Comparison of ENCODE assay signal across 19 cellular contexts in genomic region chr2:180647206-180647605, GRCh38.
DNase-seq lines count a peak whose midpoint lies in the region; ATAC-seq and TF ChIP-seq lines count a peak whose summit lies in the region.
"Had no signal": no experiment of that assay in that cellular context is flagged by ENCODE, and none has a peak within 500 bp of the region (broad histone marks: within the 10 kb centered on the region; RNA-seq: fewer than 3 reads in every experiment).

No MANE protein-coding gene starts in this region.

- intact Hi-C loops in Right ventricle myocardium inferior (cut with DNase I), result no loop called here
- intact Hi-C loops in left ventricle myocardium inferior (cut with micrococcal nuclease), result no loop called here
- intact Hi-C loops in aorta (cut with DNase I), result no loop called here

- H3K27me3 ChIP-seq in left ventricle myocardium inferior (ENCODE audit: low read depth) (no peaks in the 10 kb centered on the region), aorta (ENCODE audit: control insufficient read depth in 1 of 2, insufficient read depth in 2 of 2, low read length in 1 of 2) (peaks cover 0 to 3% of the 10 kb centered on the region in 2 donors)
- H3K27me3 ChIP-seq: BE2C had no signal

- H3K4me1 Mint-ChIP-seq in activated T-helper 17 cell treated with anti-CD3 and anti-CD28 coated beads, Interleukin-2, amount 50 U/mL, for 72 hours, result no peaks in the 10 kb centered on the region
- H3K4me1 Mint-ChIP-seq in activated naive CD8-positive, alpha-beta T cell treated with anti-CD3 and anti-CD28 coated beads for 36 hours, result no peaks in the 10 kb centered on the region
- H3K4me1 Mint-ChIP-seq: CD4-positive, CD25-positive, alpha-beta regulatory T cell had no signal

- no peak overlapping the region for H3K27ac Mint-ChIP-seq in activated T-helper 17 cell treated with anti-CD3 and anti-CD28 coated beads, Interleukin-2, amount 50 U/mL, for 72 hours
- H3K27ac Mint-ChIP-seq in activated naive CD8-positive, alpha-beta T cell treated with anti-CD3 and anti-CD28 coated beads for 36 hours, result no peak overlapping the region
- H3K27ac Mint-ChIP-seq: CD4-positive, CD25-positive, alpha-beta regulatory T cell had no signal

- H3K27ac ChIP-seq in left ventricle myocardium inferior (replicated peaks) (no peak overlapping the region), aorta (ENCODE audit: low read depth in 1 of 2, low read length in 2 of 2) (no peak overlapping the region)
- H3K27ac ChIP-seq: 22Rv1 had no signal

- no peak overlapping the region for H3K4me3 ChIP-seq in left ventricle myocardium inferior
- H3K4me3 ChIP-seq in choroid plexus epithelial cell (ENCODE audit: low read depth, low read length), result no peak overlapping the region
- H3K4me3 ChIP-seq in aorta (ENCODE audit: low read length in 2 of 2), result no peak overlapping the region
- H3K4me3 ChIP-seq: GM12878 had no signal

- peaks cover 3% of the 10 kb centered on the region for H3K27me3 Mint-ChIP-seq in activated T-helper 17 cell treated with anti-CD3 and anti-CD28 coated beads, Interleukin-2, amount 50 U/mL, for 72 hours
- no peaks in the 10 kb centered on the region for H3K27me3 Mint-ChIP-seq in activated naive CD8-positive, alpha-beta T cell treated with anti-CD3 and anti-CD28 coated beads for 36 hours
- H3K27me3 Mint-ChIP-seq: CD4-positive, CD25-positive, alpha-beta regulatory T cell had no signal

- H3K4me3 Mint-ChIP-seq in activated T-helper 17 cell treated with anti-CD3 and anti-CD28 coated beads, Interleukin-2, amount 50 U/mL, for 72 hours, result no peak overlapping the region
- no peak overlapping the region for H3K4me3 Mint-ChIP-seq in activated naive CD8-positive, alpha-beta T cell treated with anti-CD3 and anti-CD28 coated beads for 36 hours
- H3K4me3 Mint-ChIP-seq: CD4-positive, CD25-positive, alpha-beta regulatory T cell had no signal

- H3K9me3 Mint-ChIP-seq in activated T-helper 17 cell treated with anti-CD3 and anti-CD28 coated beads, Interleukin-2, amount 50 U/mL, for 72 hours, result no peaks in the 10 kb centered on the region
- no peaks in the 10 kb centered on the region for H3K9me3 Mint-ChIP-seq in activated naive CD8-positive, alpha-beta T cell treated with anti-CD3 and anti-CD28 coated beads for 36 hours

- no peak for TF ChIP-seq CTCF in left ventricle myocardium inferior (IDR thresholded peaks at IDR 0.05; ENCODE audit: borderline replicate concordance)
- no peak for TF ChIP-seq CTCF in choroid plexus epithelial cell (conservative IDR thresholded peaks at IDR 0.05; ENCODE audit: low read depth, low read length)

- H3K4me1 ChIP-seq in left ventricle myocardium inferior (no peaks in the 10 kb centered on the region), aorta (ENCODE audit: control insufficient read depth in 1 of 2, insufficient read depth in 2 of 2, low read length in 2 of 2) (no peaks in the 10 kb centered on the region)
- H3K4me1 ChIP-seq: BE2C had no signal

- H3K9me3 ChIP-seq in left ventricle myocardium inferior (replicated peaks), result peaks cover 9% of the 10 kb centered on the region
- no peaks in the 10 kb centered on the region for H3K9me3 ChIP-seq in aorta (ENCODE audit: control insufficient read depth, low read length)
- H3K9me3 ChIP-seq: BE2C had no signal

- H3K36me3 ChIP-seq in left ventricle myocardium inferior, result no peaks in the 10 kb centered on the region
- H3K36me3 ChIP-seq in aorta (ENCODE audit: control insufficient read depth in 1 of 2, insufficient read depth in 2 of 2, low read length in 1 of 2), result no peaks in the 10 kb centered on the region
- H3K36me3 ChIP-seq: BE2C had no signal

- ATAC-seq in Right ventricle myocardium inferior (peak; percentile 59), aorta (ENCODE audit: low FRiP score) (peak; percentile 57)
- no peak for ATAC-seq in activated T-helper 17 cell treated with anti-CD3 and anti-CD28 coated beads, Interleukin-2, amount 50 U/mL, for 72 hours (replicated peaks)
- ATAC-seq: GM12878 had no signal

- no peaks in the 10 kb centered on the region for H3K36me3 Mint-ChIP-seq in activated T-helper 17 cell treated with anti-CD3 and anti-CD28 coated beads, Interleukin-2, amount 50 U/mL, for 72 hours (ENCODE audit: low read depth)
- no peaks in the 10 kb centered on the region for H3K36me3 Mint-ChIP-seq in activated naive CD8-positive, alpha-beta T cell treated with anti-CD3 and anti-CD28 coated beads for 36 hours
- H3K36me3 Mint-ChIP-seq: CD4-positive, CD25-positive, alpha-beta regulatory T cell had no signal

- no peak for DNase-seq in Right ventricle myocardium inferior (ENCODE audit: missing footprints)
- no peak for DNase-seq in left ventricle myocardium inferior
- peak; percentile 20 for DNase-seq in choroid plexus epithelial cell (ENCODE audit: low read depth)
- peak; percentile 35 for DNase-seq in inferior parietal cortex (ENCODE audit: extremely low spot score)
- no peak for DNase-seq in aorta
- no peak for DNase-seq in NCI-H345 (lab: John Stamatoyannopoulos, UW)
- DNase-seq in activated naive CD8-positive, alpha-beta T cell treated with anti-CD3 and anti-CD28 coated beads for 36 hours, result no peak
- DNase-seq: BE2C; CD4-positive, CD25-positive, alpha-beta regulatory T cell; COR-L47; EL; KBM-7; NCI-H1105 treated with DMSO at 0.1 percent for 48 hours; NCI-H1694 treated with DMSO at 0.1 percent for 48 hours; NCI-H510A treated with DMSO at 0.1 percent for 48 hours; NCI-H82 had no signal

Comparison
In these comparisons a context has a peak if more than half of its experiments do, and no peak if none do; other contexts are left out.
1. DNase-seq: peak in choroid plexus epithelial cell (single experiment) and inferior parietal cortex (single experiment); none in Right ventricle myocardium inferior (single experiment), left ventricle myocardium inferior (single experiment), aorta (0 of 2), NCI-H345 (single experiment) and activated naive CD8-positive, alpha-beta T cell treated with anti-CD3 and anti-CD28 coated beads for 36 hours (single experiment).